ENCODE assay signal across 20 cellular contexts in the genomic region with DNA sequence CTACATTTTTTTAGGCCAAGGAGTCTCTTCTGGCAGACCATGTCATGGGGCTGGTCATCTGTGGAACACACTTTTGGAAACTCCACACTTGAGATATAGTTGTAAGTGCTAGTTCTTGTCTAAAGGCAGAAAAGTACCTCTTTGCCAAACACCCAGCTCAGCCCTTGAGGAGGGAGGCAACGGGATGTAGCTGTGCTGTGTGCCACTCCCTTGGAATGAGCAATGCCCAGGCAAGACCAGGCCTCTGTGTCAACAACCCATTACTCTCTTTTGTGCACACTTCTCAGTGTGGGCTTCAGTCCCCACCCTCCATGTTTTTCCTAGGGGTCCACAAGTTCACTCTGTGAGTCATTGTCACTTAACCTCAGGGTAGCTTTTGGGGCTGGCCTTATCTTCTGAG.
DNase-seq lines count a peak whose midpoint lies in the region; ATAC-seq and TF ChIP-seq lines count a peak whose summit lies in the region.
"Had no signal": no experiment of that assay in that cellular context is flagged by ENCODE, and none has a peak within 500 bp of the region (broad histone marks: within the 10 kb centered on the region; RNA-seq: fewer than 3 reads in every experiment).

No MANE protein-coding gene starts in this region.

- no peaks in the 10 kb centered on the region for H3K27me3 Mint-ChIP-seq in MCF 10A (ENCODE audit: insufficient read depth, unreplicated experiment)
- no peaks in the 10 kb centered on the region for H3K27me3 Mint-ChIP-seq in activated T-cell treated with anti-CD3 and anti-CD28 coated beads, Interleukin-2, amount 50 U/mL, for 72 hours (ENCODE audit: low read depth)
- H3K27me3 Mint-ChIP-seq: CD4-positive, alpha-beta T cell had no signal

- H3K4me3 Mint-ChIP-seq in MCF 10A (ENCODE audit: unreplicated experiment), result no peak overlapping the region
- no peak overlapping the region for H3K4me3 Mint-ChIP-seq in activated T-cell treated with anti-CD3 and anti-CD28 coated beads, Interleukin-2, amount 50 U/mL, for 72 hours
- H3K4me3 Mint-ChIP-seq: CD4-positive, alpha-beta T cell; HFFc6 had no signal

- no TSS peak for BruUV-seq in MCF 10A (replicated peaks; lab: Mats Ljungman, UMichigan)

- H3K9me3 ChIP-seq in breast epithelium, result no peaks in the 10 kb centered on the region
- H3K9me3 ChIP-seq in left lung, result no peaks in the 10 kb centered on the region
- H3K9me3 ChIP-seq in osteoblast (ENCODE audit: low read depth, low read length), result no peaks in the 10 kb centered on the region
- H3K9me3 ChIP-seq: A549, Caco-2 had no signal

- TF ChIP-seq POLR2A in breast epithelium (IDR thresholded peaks at IDR 0.05), result no peak

- H3K4me1 ChIP-seq in breast epithelium, result peaks cover 0 to 6% of the 10 kb centered on the region in 2 donors
- no peaks in the 10 kb centered on the region for H3K4me1 ChIP-seq in left lung
- H3K4me1 ChIP-seq in osteoblast (ENCODE audit: insufficient read depth, low read length), result peaks cover 10% of the 10 kb centered on the region
- H3K4me1 ChIP-seq: Caco-2 had no signal

- peak overlapping the region; percentile 89 for H3K27ac Mint-ChIP-seq in MCF 10A (ENCODE audit: low read depth, unreplicated experiment)
- H3K27ac Mint-ChIP-seq in activated T-cell treated with anti-CD3 and anti-CD28 coated beads, Interleukin-2, amount 50 U/mL, for 72 hours, result no peak overlapping the region
- H3K27ac Mint-ChIP-seq: CD4-positive, alpha-beta T cell; HFFc6 had no signal

- H3K4me1 Mint-ChIP-seq in MCF 10A (ENCODE audit: insufficient read depth, unreplicated experiment), result peaks cover 28% of the 10 kb centered on the region
- peaks cover 12% of the 10 kb centered on the region for H3K4me1 Mint-ChIP-seq in activated T-cell treated with anti-CD3 and anti-CD28 coated beads, Interleukin-2, amount 50 U/mL, for 72 hours (ENCODE audit: low read depth)

- H3K36me3 Mint-ChIP-seq in MCF 10A (ENCODE audit: insufficient read depth, unreplicated experiment), result no peaks in the 10 kb centered on the region
- peaks cover 2 to 7% of the 10 kb centered on the region in 2 donors for H3K36me3 Mint-ChIP-seq in activated T-cell treated with anti-CD3 and anti-CD28 coated beads, Interleukin-2, amount 50 U/mL, for 72 hours (ENCODE audit: insufficient read depth in 2 of 2)

- TF ChIP-seq CTCF in MCF 10A (IDR thresholded peaks at IDR 0.05; ENCODE audit: unreplicated experiment), result no peak
- no peak for TF ChIP-seq CTCF in breast epithelium (IDR thresholded peaks at IDR 0.05)
- TF ChIP-seq CTCF in epithelial cell of esophagus (IDR thresholded peaks at IDR 0.05; ENCODE audit: insufficient read depth, low read depth, low read length, missing control alignments), result no peak
- TF ChIP-seq CTCF in left lung (IDR thresholded peaks at IDR 0.05), result no peak
- no peak for TF ChIP-seq CTCF in osteoblast (IDR thresholded peaks at IDR 0.05; ENCODE audit: extremely low read depth, low read depth, low read length)

- H3K36me3 ChIP-seq in breast epithelium, result no peaks in the 10 kb centered on the region
- no peaks in the 10 kb centered on the region for H3K36me3 ChIP-seq in left lung
- H3K36me3 ChIP-seq in osteoblast (ENCODE audit: insufficient read depth, low read length), result no peaks in the 10 kb centered on the region

- H3K27ac ChIP-seq in breast epithelium (no peak overlapping the region), left lung (no peak overlapping the region), osteoblast (ENCODE audit: low read depth, low read length) (no peak overlapping the region)
- H3K27ac ChIP-seq: 22Rv1, A549, C4-2B had no signal

- no peak overlapping the region for H3K4me2 ChIP-seq in osteoblast (ENCODE audit: insufficient read depth, low read length)
- H3K4me2 ChIP-seq: A549 had no signal

- H4K20me1 ChIP-seq in osteoblast (ENCODE audit: insufficient read depth, low read length), result no peaks in the 10 kb centered on the region

- H3K4me3 ChIP-seq in breast epithelium (no peak overlapping the region), epithelial cell of esophagus (ENCODE audit: low read length) (no peak overlapping the region), left lung (no peak overlapping the region), osteoblast (ENCODE audit: insufficient read depth, low read length) (no peak overlapping the region)
- H3K4me3 ChIP-seq: A549 had no signal

- no peak for DNase-seq in MCF 10A (ENCODE audit: unreplicated experiment)
- no peak for DNase-seq in breast epithelium (ENCODE audit: low spot score in 2 of 2)
- DNase-seq in epithelial cell of esophagus (ENCODE audit: low read depth), result peak; percentile 65
- DNase-seq in left lung, result no peak
- DNase-seq in osteoblast (ENCODE audit: insufficient read length, low spot score, missing footprints), result peak; percentile 18
- no peak for DNase-seq in activated T-cell treated with anti-CD3 and anti-CD28 coated beads, Interleukin-2, amount 50 U/mL, for 72 hours
- no peak for DNase-seq in NCI-H1694 treated with DMSO at 0.1 percent for 48 hours (lab: John Stamatoyannopoulos, UW)
- no peak for DNase-seq in NCI-H1436 (lab: John Stamatoyannopoulos, UW)
- DNase-seq: AML-193; Caco-2; CD4-positive, alpha-beta T cell; GDM1; GOT3; H7; HFFc6 had no signal

- POLR2A ChIA-PET in MCF 10A (lab: Yijun Ruan, JAX), result interaction anchor here (0.8 to 1.3 kb wide), 3 partner anchors 12 to 221 kb away, joined by 3 to 4 read pairs (median 3); no protein-coding TSS in a partner anchor

- intact Hi-C loops in MCF 10A (cut with micrococcal nuclease), result loop anchor here (5.0 to 10.0 kb wide), 2 partner anchors 727 to 756 kb away; no protein-coding TSS in a partner anchor
- intact Hi-C loops in breast epithelium (cut with DNase I; ENCODE audit: low total_unique reads), result loop anchor here (10.0 kb wide), 1 partner anchor 277 kb away; no protein-coding TSS in a partner anchor
- intact Hi-C loops in left lung (cut with DNase I), result loop anchor here in 1 of 2 donors (5.0 kb wide), 1 partner anchor 284 kb away; no protein-coding TSS in a partner anchor

- peaks cover 7% of the 10 kb centered on the region for H3K9me3 Mint-ChIP-seq in MCF 10A (ENCODE audit: unreplicated experiment)
- H3K9me3 Mint-ChIP-seq in activated T-cell treated with anti-CD3 and anti-CD28 coated beads, Interleukin-2, amount 50 U/mL, for 72 hours, result peaks cover 4 to 8% of the 10 kb centered on the region in 2 donors
- H3K9me3 Mint-ChIP-seq: CD4-positive, alpha-beta T cell; HFFc6 had no signal

- no peaks in the 10 kb centered on the region for H3K79me2 ChIP-seq in osteoblast (ENCODE audit: insufficient read depth, low read length)

- H3K27me3 ChIP-seq in breast epithelium (no peaks in the 10 kb centered on the region), left lung (no peaks in the 10 kb centered on the region), osteoblast (ENCODE audit: insufficient read depth, low read length) (no peaks in the 10 kb centered on the region)

- no peak overlapping the region for H2AFZ ChIP-seq in osteoblast (ENCODE audit: low read length)

- ATAC-seq in left lung, result peak; percentile 48
- ATAC-seq in activated T-cell treated with anti-CD3 and anti-CD28 coated beads, Interleukin-2, amount 50 U/mL, for 72 hours (replicated peaks in 1 of 2), result no peak
- ATAC-seq: A549, HCT116, HepG2 had no signal

- CTCF ChIA-PET in MCF 10A (lab: Yijun Ruan, JAX), result interaction anchor here (0.6 to 8.2 kb wide), 11 partner anchors 16 to 1199 kb away, joined by 3 to 124 read pairs (median 4); no protein-coding TSS in a partner anchor

Comparison
In these comparisons a context has a peak if more than half of its experiments do, and no peak if none do; other contexts are left out.
1. DNase-seq: peak in epithelial cell of esophagus (single experiment) and osteoblast (single experiment); none in MCF 10A (single experiment), breast epithelium (0 of 2), left lung (0 of 2), activated T-cell treated with anti-CD3 and anti-CD28 coated beads, Interleukin-2, amount 50 U/mL, for 72 hours (0 of 2), NCI-H1694 treated with DMSO at 0.1 percent for 48 hours (single experiment) and NCI-H1436 (single experiment).